Comparison of ENCODE assay signal across 12 cellular contexts in genomic region chr20:62776035-62776691, GRCh38. TPM values are rescaled to one million over a fixed set of nuclear protein-coding genes. Genes with fewer than 3 reads are reported as not detected.
DNase-seq lines count a peak whose midpoint lies in the region; ATAC-seq and TF ChIP-seq lines count a peak whose summit lies in the region.
"Had no signal": no experiment of that assay in that cellular context is flagged by ENCODE, and none has a peak within 500 bp of the region (broad histone marks: within the 10 kb centered on the region; RNA-seq: fewer than 3 reads in every experiment).

No MANE protein-coding gene starts in this region.

- H3K4me1 ChIP-seq in Panc1 (ENCODE audit: control insufficient read depth, insufficient read depth, low read length) (no peaks in the 10 kb centered on the region; the same call in none of the 2 replicates), spleen (peaks cover 8 to 61% (median 43%) of the 10 kb centered on the region in 6 donors)
- H3K4me1 ChIP-seq: colonic mucosa had no signal

- H3K9me3 Mint-ChIP-seq in activated CD8-positive, alpha-beta memory T cell treated with anti-CD3 and anti-CD28 coated beads, Interleukin-2, amount 10 ng/mL, durations not matched to agents 7 days and 5 days (ENCODE audit: low read depth), result no peaks in the 10 kb centered on the region

- H3K36me3 ChIP-seq in Panc1 (ENCODE audit: control insufficient read depth, insufficient read depth, low read length) (no peaks in the 10 kb centered on the region; the same call in 1 of the 2 replicates), spleen (no peaks in the 10 kb centered on the region)
- H3K36me3 ChIP-seq: colonic mucosa, left lung had no signal

- CTCF ChIA-PET in activated CD8-positive, alpha-beta memory T cell treated with anti-CD3 and anti-CD28 coated beads, Interleukin-2, amount 10 ng/mL, durations not matched to agents 7 days and 5 days (lab: Charles Lee), result interaction anchor here (1.0 to 1.5 kb wide), 2 partner anchors 13 to 32 kb away, joined by 3 to 4 read pairs; no protein-coding TSS in a partner anchor
- CTCF ChIA-PET in Panc1 (lab: Charles Lee), result no interaction called here

- H3K4me3 ChIP-seq in Panc1 (ENCODE audit: low read depth in 2 of 2, low read length in 2 of 2) (no peak overlapping the region), epithelial cell of proximal tubule (ENCODE audit: low read depth, low read length) (peak overlapping the region; percentile 48), spleen (peak overlapping the region in 1 of 8 donors; percentile 52)
- H3K4me3 ChIP-seq: colonic mucosa, GM23248, left lung had no signal

- in situ Hi-C loops in Panc1 (cut with HindIII; ENCODE audit: low pct_unique_long_range_greater_than_20kb, low sequenced_read_pairs), result no loop called here

- no peak for DNase-seq in activated CD8-positive, alpha-beta memory T cell treated with anti-CD3 and anti-CD28 coated beads, Interleukin-2, amount 10 ng/mL, durations not matched to agents 7 days and 5 days
- no peak for DNase-seq in activated CD8-positive, alpha-beta memory T cell treated with anti-CD3 and anti-CD28 coated beads, Interleukin-2, amount 50 U/mL, for 48 hours
- DNase-seq in Panc1 (ENCODE audit: low read depth, low spot score), result no peak
- DNase-seq in epithelial cell of proximal tubule (ENCODE audit: low read depth), result no peak
- DNase-seq in spleen, result no peak
- no peak for DNase-seq in GF-D8 (lab: John Stamatoyannopoulos, UW)
- no peak for DNase-seq in NCI-H2081 (lab: John Stamatoyannopoulos, UW)
- DNase-seq: GDM1, GM23248 had no signal

- H3K27ac ChIP-seq in Panc1 (ENCODE audit: low read length) (peak overlapping the region; percentile 57; the same call in 1 of the 2 replicates), spleen (peak overlapping the region; percentile 68 to 94 (median 84))
- H3K27ac ChIP-seq: colonic mucosa, GM23248 had no signal

- H3K27me3 Mint-ChIP-seq in activated CD8-positive, alpha-beta memory T cell treated with anti-CD3 and anti-CD28 coated beads, Interleukin-2, amount 10 ng/mL, durations not matched to agents 7 days and 5 days, result no peaks in the 10 kb centered on the region

- POLR2A ChIA-PET in Panc1 (lab: Charles Lee), result no interaction called here

- peaks cover 25% of the 10 kb centered on the region for H3K4me1 Mint-ChIP-seq in activated CD8-positive, alpha-beta memory T cell treated with anti-CD3 and anti-CD28 coated beads, Interleukin-2, amount 10 ng/mL, durations not matched to agents 7 days and 5 days

- peak overlapping the region; percentile 59 for H3K4me3 Mint-ChIP-seq in activated CD8-positive, alpha-beta memory T cell treated with anti-CD3 and anti-CD28 coated beads, Interleukin-2, amount 10 ng/mL, durations not matched to agents 7 days and 5 days

- no peak for TF ChIP-seq CTCF in Panc1 (IDR thresholded peaks at IDR 0.05)
- no peak for TF ChIP-seq CTCF in epithelial cell of proximal tubule (conservative IDR thresholded peaks at IDR 0.05; ENCODE audit: low read depth, low read length)
- TF ChIP-seq CTCF in spleen (IDR thresholded peaks at IDR 0.05 in 8 of 11, conservative IDR thresholded peaks at IDR 0.05 in 3 of 11), result no peak

- peak overlapping the region; percentile 88 for H3K27ac Mint-ChIP-seq in activated CD8-positive, alpha-beta memory T cell treated with anti-CD3 and anti-CD28 coated beads, Interleukin-2, amount 10 ng/mL, durations not matched to agents 7 days and 5 days

- intact Hi-C loops in Panc1 (cut with micrococcal nuclease; ENCODE audit: unreplicated experiment) (no loop called here), spleen (cut with DNase I; ENCODE audit: low total_unique reads) (no loop called here)

- ATAC-seq in activated CD8-positive, alpha-beta memory T cell treated with anti-CD3 and anti-CD28 coated beads, Interleukin-2, amount 10 ng/mL, durations not matched to agents 7 days and 5 days, result no peak
- ATAC-seq in Panc1, result 0 out of 2 replicates have a peak, but pooled peaks have one; percentile 2
- ATAC-seq in HG03442 (IDR thresholded peaks at IDR 0.05; ENCODE audit: unreplicated experiment), result no peak

- no peaks in the 10 kb centered on the region for H3K36me3 Mint-ChIP-seq in activated CD8-positive, alpha-beta memory T cell treated with anti-CD3 and anti-CD28 coated beads, Interleukin-2, amount 10 ng/mL, durations not matched to agents 7 days and 5 days

- 87 to 90% (median 88%) methylated on average over 19 to 24 of the region's 24 CpGs for WGBS in spleen, 5 donors

- no peak for TF ChIP-seq POLR2A in spleen (IDR thresholded peaks at IDR 0.05)

- H3K9me3 ChIP-seq in Panc1 (ENCODE audit: control insufficient read depth, insufficient read depth, low read depth, low read length) (no peaks in the 10 kb centered on the region), spleen (no peaks in the 10 kb centered on the region)
- H3K9me3 ChIP-seq: colonic mucosa, left lung had no signal

- no peaks in the 10 kb centered on the region for H3K27me3 ChIP-seq in Panc1 (ENCODE audit: control insufficient read depth, insufficient read depth, low read length)
- H3K27me3 ChIP-seq in spleen (replicated peaks in 1 of 7), result peaks cover 0 to 1% (median 0%) of the 10 kb centered on the region in 7 donors
- H3K27me3 ChIP-seq: colonic mucosa had no signal

- no TSS peak for BruUV-seq in Panc1 (replicated peaks; lab: Mats Ljungman, UMichigan)

RNA-seq across cellular contexts. Expression of gene MRGBP, which starts 20.1 kb away (rescaled TPM):
- total RNA-seq in activated CD8-positive, alpha-beta memory T cell treated with anti-CD3 and anti-CD28 coated beads, Interleukin-2, amount 10 ng/mL, durations not matched to agents 7 days and 5 days, result 10 to 100 TPM; 16.9 to 17.4 TPM
- total RNA-seq in Panc1 (2021; ENCODE audit: unreplicated experiment) (49.9 TPM), epithelial cell of proximal tubule (14.6 and 23.4 TPM in 2 replicates), spleen (10 to 100 TPM in 4 of 7 donors, 1 to 10 TPM in 3; 8.5 to 15.7 (median 12.0) TPM)
- 46.9 TPM for polyA plus RNA-seq in Panc1 (2012; ENCODE audit: insufficient read length)
- 10 to 100 TPM; 10.6 to 13.1 (median 12.6) TPM for polyA plus RNA-seq in spleen

RNA-seq across cellular contexts. Expression of gene OGFR, which starts 28.5 kb away (rescaled TPM):
- 10 to 100 TPM; 87.8 to 91.0 TPM for total RNA-seq in activated CD8-positive, alpha-beta memory T cell treated with anti-CD3 and anti-CD28 coated beads, Interleukin-2, amount 10 ng/mL, durations not matched to agents 7 days and 5 days
- total RNA-seq in Panc1 (2021; ENCODE audit: unreplicated experiment), result 47.3 TPM
- 60.2 TPM for polyA plus RNA-seq in Panc1 (2012; ENCODE audit: insufficient read length)
- 57.6 and 61.1 TPM in 2 replicates for total RNA-seq in epithelial cell of proximal tubule
- 10 to 100 TPM; 69.8 to 91.0 (median 78.2) TPM for total RNA-seq in spleen
- polyA plus RNA-seq in spleen, result 100 to 1,000 TPM in 1 of 3 donors, 10 to 100 TPM in 2; 46.0 to 127 (median 66.9) TPM

RNA-seq across cellular contexts. Expression of gene COL9A3, which starts 40.7 kb away (rescaled TPM):
- under 1 TPM in 1 of 2 experiments, not detected in 1; 0.45 TPM for total RNA-seq in activated CD8-positive, alpha-beta memory T cell treated with anti-CD3 and anti-CD28 coated beads, Interleukin-2, amount 10 ng/mL, durations not matched to agents 7 days and 5 days
- 46.6 TPM for total RNA-seq in Panc1 (2021; ENCODE audit: unreplicated experiment)
- polyA plus RNA-seq in Panc1 (2012; ENCODE audit: insufficient read length), result 53.7 TPM
- 2.8 and 4.6 TPM in 2 replicates for total RNA-seq in epithelial cell of proximal tubule
- 10 to 100 TPM in 3 of 7 donors, 1 to 10 TPM in 4; 1.2 to 16.7 (median 6.8) TPM for total RNA-seq in spleen
- 10 to 100 TPM; 10.9 to 14.7 (median 13.1) TPM for polyA plus RNA-seq in spleen
- total RNA-seq: GM23248 had no signal
